1 cellular context compared by ENCODE assay signal in the genomic region with DNA sequence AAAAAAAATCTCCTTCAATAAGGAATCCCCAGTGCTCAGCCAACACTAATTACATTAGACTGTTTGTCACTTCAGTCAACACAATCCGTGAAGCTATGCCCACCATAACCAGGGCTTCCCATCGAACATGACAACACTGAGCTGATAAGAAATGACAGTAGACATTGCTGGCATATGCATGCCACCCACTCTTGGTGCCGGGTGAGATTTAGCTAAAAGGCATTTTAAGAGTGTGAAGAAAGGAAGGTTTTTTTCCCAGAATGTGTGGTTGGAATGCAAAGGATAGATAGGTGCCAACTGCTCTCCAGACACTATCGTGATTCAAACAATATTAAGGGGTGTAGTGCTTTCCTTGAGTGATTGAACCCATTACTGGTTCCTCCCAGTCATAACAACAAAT.
TF ChIP-seq lines count a peak whose summit lies in the region.

No MANE protein-coding gene starts in this region.

TF ChIP-seq in WTC11, 78 proteins besides CTCF, POLR2A, EP300 and RAD21 (continued from another document):
- TF ChIP-seq ZBTB21 (CRISPR knock-in tag; IDR thresholded peaks at IDR 0.05; ENCODE audit: borderline replicate concordance): no peak
- no peak for TF ChIP-seq IRF2 (CRISPR knock-in tag; IDR thresholded peaks at IDR 0.05; ENCODE audit: borderline replicate concordance, low read depth)
- TF ChIP-seq FOXP1 (CRISPR knock-in tag; IDR thresholded peaks at IDR 0.05; ENCODE audit: borderline replicate concordance): no peak
- no peak for TF ChIP-seq ERG (CRISPR knock-in tag; IDR thresholded peaks at IDR 0.05)
- TF ChIP-seq, protein P1, sequence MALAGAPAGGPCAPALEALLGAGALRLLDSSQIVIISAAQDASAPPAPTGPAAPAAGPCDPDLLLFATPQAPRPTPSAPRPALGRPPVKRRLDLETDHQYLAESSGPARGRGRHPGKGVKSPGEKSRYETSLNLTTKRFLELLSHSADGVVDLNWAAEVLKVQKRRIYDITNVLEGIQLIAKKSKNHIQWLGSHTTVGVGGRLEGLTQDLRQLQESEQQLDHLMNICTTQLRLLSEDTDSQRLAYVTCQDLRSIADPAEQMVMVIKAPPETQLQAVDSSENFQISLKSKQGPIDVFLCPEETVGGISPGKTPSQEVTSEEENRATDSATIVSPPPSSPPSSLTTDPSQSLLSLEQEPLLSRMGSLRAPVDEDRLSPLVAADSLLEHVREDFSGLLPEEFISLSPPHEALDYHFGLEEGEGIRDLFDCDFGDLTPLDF (CRISPR knock-in tag; IDR thresholded peaks at IDR 0.05): no peak
- TF ChIP-seq ZNF138 (CRISPR knock-in tag; conservative IDR thresholded peaks at IDR 0.05): no peak
- TF ChIP-seq MXD4 (CRISPR knock-in tag; IDR thresholded peaks at IDR 0.05; ENCODE audit: borderline replicate concordance): no peak
